ENCODE assay signal across 23 cellular contexts in genomic region chr6:106253731-106254130, GRCh38.
DNase-seq lines count a peak whose midpoint lies in the region; ATAC-seq and TF ChIP-seq lines count a peak whose summit lies in the region.
"Had no signal": no experiment of that assay in that cellular context is flagged by ENCODE, and none has a peak within 500 bp of the region (broad histone marks: within the 10 kb centered on the region; RNA-seq: fewer than 3 reads in every experiment).

No MANE protein-coding gene starts in this region.

- CTCF ChIA-PET in CD8-positive, alpha-beta memory T cell (lab: Charles Lee) = no interaction called here

- TF ChIP-seq CTCF in HFFc6 (IDR thresholded peaks at IDR 0.05) (no peak), mesothelial cell of epicardium (IDR thresholded peaks at IDR 0.05; ENCODE audit: unreplicated experiment) (no peak)

- H3K4me1 ChIP-seq in CD8-positive, alpha-beta memory T cell (ENCODE audit: insufficient read depth, low read length) = no peaks in the 10 kb centered on the region

- H3K27ac Mint-ChIP-seq in HFFc6 (peak overlapping the region; percentile 66), mesothelial cell of epicardium (peak overlapping the region; percentile 48)
- peak overlapping the region in 3 of 8 donors; percentile 13 to 67 (median 17) for H3K27ac Mint-ChIP-seq in CD8-positive, alpha-beta memory T cell
- H3K27ac Mint-ChIP-seq: activated CD8-positive, alpha-beta memory T cell treated with anti-CD3 and anti-CD28 coated beads, Interleukin-2, amount 10 ng/mL, durations not matched to agents 7 days and 5 days; stimulated activated effector memory CD8-positive, alpha-beta T cell treated with anti-CD3 and anti-CD28 coated beads, Interleukin-12 subunit alpha, Interleukin-12 subunit beta, amount 100 ng/mL, for 72 hours had no signal

- no peaks in the 10 kb centered on the region for H3K9me3 ChIP-seq in CD8-positive, alpha-beta memory T cell (ENCODE audit: low read length)
- H3K9me3 ChIP-seq: esophagus squamous epithelium, neutrophil, thoracic aorta had no signal

- H3K4me1 Mint-ChIP-seq in HFFc6 (ENCODE audit: low read depth) (peaks cover 70% of the 10 kb centered on the region), mesothelial cell of epicardium (peaks cover 25% of the 10 kb centered on the region)
- peaks cover 27 to 65% (median 63%) of the 10 kb centered on the region in 3 donors for H3K4me1 Mint-ChIP-seq in CD8-positive, alpha-beta memory T cell

- H3K9me3 Mint-ChIP-seq in HFFc6 (no peaks in the 10 kb centered on the region), mesothelial cell of epicardium (no peaks in the 10 kb centered on the region)
- no peaks in the 10 kb centered on the region for H3K9me3 Mint-ChIP-seq in CD8-positive, alpha-beta memory T cell
- H3K9me3 Mint-ChIP-seq: central memory CD8-positive, alpha-beta T cell; stimulated activated effector memory CD8-positive, alpha-beta T cell treated with anti-CD3 and anti-CD28 coated beads, Interleukin-12 subunit alpha, Interleukin-12 subunit beta, amount 100 ng/mL, for 72 hours had no signal

- H3K27me3 Mint-ChIP-seq in HFFc6 (ENCODE audit: insufficient read depth) (no peaks in the 10 kb centered on the region; the same call in 1 of the 2 replicates), mesothelial cell of epicardium (ENCODE audit: low read depth) (no peaks in the 10 kb centered on the region)
- H3K27me3 Mint-ChIP-seq in CD8-positive, alpha-beta memory T cell = no peaks in the 10 kb centered on the region
- H3K27me3 Mint-ChIP-seq: activated CD8-positive, alpha-beta memory T cell treated with anti-CD3 and anti-CD28 coated beads, Interleukin-2, amount 10 ng/mL, durations not matched to agents 7 days and 5 days; central memory CD8-positive, alpha-beta T cell had no signal

- DNase-seq in AG08395 (ENCODE audit: low spot score) (peak; percentile 60), HFFc6 (peak; percentile 31), amniotic epithelial cell (ENCODE audit: low read depth) (peak; percentile 34), mesothelial cell of epicardium (ENCODE audit: low spot score in 2 of 2, unreplicated experiment in 2 of 2) (no peak), NAMALWA (ENCODE audit: low spot score) (no peak)
- no peak for DNase-seq in CD8-positive, alpha-beta memory T cell
- DNase-seq: activated CD8-positive, alpha-beta memory T cell treated with anti-CD3 and anti-CD28 coated beads, Interleukin-2, amount 10 ng/mL, durations not matched to agents 7 days and 5 days; activated effector memory CD4-positive, alpha-beta T cell treated with Interleukin-2 at 50 U/mL for 16 hours; DMS79 treated with DMSO at 0.1 percent for 48 hours; effector CD4-positive, alpha-beta T cell; esophagus squamous epithelium; Karpas-422; left ventricle myocardium superior; NCI-H1105 treated with DMSO at 0.1 percent for 48 hours; NCI-H526 treated with DMSO at 0.1 percent for 48 hours; retina had no signal

- H3K36me3 Mint-ChIP-seq in HFFc6 (ENCODE audit: low read depth) (no peaks in the 10 kb centered on the region), mesothelial cell of epicardium (no peaks in the 10 kb centered on the region)
- H3K36me3 Mint-ChIP-seq in CD8-positive, alpha-beta memory T cell = peaks cover 0 to 8% (median 2%) of the 10 kb centered on the region in 3 donors
- H3K36me3 Mint-ChIP-seq: stimulated activated effector memory CD8-positive, alpha-beta T cell treated with anti-CD3 and anti-CD28 coated beads, Interleukin-12 subunit alpha, Interleukin-12 subunit beta, amount 100 ng/mL, for 72 hours had no signal

- ATAC-seq in HG02678 (IDR thresholded peaks at IDR 0.05; ENCODE audit: unreplicated experiment) (no peak), GM18868 (IDR thresholded peaks at IDR 0.05; ENCODE audit: unreplicated experiment) (no peak)
- ATAC-seq: activated CD8-positive, alpha-beta memory T cell treated with anti-CD3 and anti-CD28 coated beads, Interleukin-2, amount 10 ng/mL, durations not matched to agents 7 days and 5 days; left ventricle myocardium superior; stimulated activated effector memory CD8-positive, alpha-beta T cell treated with anti-CD3 and anti-CD28 coated beads, Interleukin-12 subunit alpha, Interleukin-12 subunit beta, amount 100 ng/mL, for 72 hours had no signal

- peak overlapping the region; percentile 67 for H3K4me3 Mint-ChIP-seq in HFFc6
- no peak overlapping the region for H3K4me3 Mint-ChIP-seq in mesothelial cell of epicardium
- H3K4me3 Mint-ChIP-seq in CD8-positive, alpha-beta memory T cell = no peak overlapping the region
- H3K4me3 Mint-ChIP-seq: activated CD8-positive, alpha-beta memory T cell treated with anti-CD3 and anti-CD28 coated beads, Interleukin-2, amount 10 ng/mL, durations not matched to agents 7 days and 5 days; central memory CD8-positive, alpha-beta T cell; stimulated activated effector memory CD8-positive, alpha-beta T cell treated with anti-CD3 and anti-CD28 coated beads, Interleukin-12 subunit alpha, Interleukin-12 subunit beta, amount 100 ng/mL, for 72 hours had no signal

- no peak overlapping the region for H3K4me3 ChIP-seq in CD8-positive, alpha-beta memory T cell (ENCODE audit: low read length)
- H3K4me3 ChIP-seq: esophagus squamous epithelium, SK-N-MC, thoracic aorta had no signal

- no peak overlapping the region for H3K27ac ChIP-seq in CD8-positive, alpha-beta memory T cell (ENCODE audit: low read depth, low read length)
- H3K27ac ChIP-seq: esophagus squamous epithelium, neutrophil, SK-N-MC, thoracic aorta had no signal

- POLR2A ChIA-PET in CD8-positive, alpha-beta memory T cell (lab: Charles Lee) = no interaction called here

- H3K36me3 ChIP-seq in CD8-positive, alpha-beta memory T cell (ENCODE audit: insufficient read depth, low read length) = no peaks in the 10 kb centered on the region
- H3K36me3 ChIP-seq: esophagus squamous epithelium, neutrophil, thoracic aorta had no signal

- no peaks in the 10 kb centered on the region for H3K27me3 ChIP-seq in CD8-positive, alpha-beta memory T cell (ENCODE audit: insufficient read depth, low read length, poor library complexity, severe bottlenecking)
- H3K27me3 ChIP-seq: esophagus squamous epithelium, neutrophil had no signal

Comparison
In these comparisons a context has a peak if more than half of its experiments do, and no peak if none do; other contexts are left out.
1. DNase-seq: peak in AG08395 (single experiment), HFFc6 (single experiment) and amniotic epithelial cell (single experiment); none in mesothelial cell of epicardium (0 of 2), CD8-positive, alpha-beta memory T cell (0 of 5) and NAMALWA (single experiment).